Comparison of ENCODE assay signal across 8 cellular contexts in the genomic region with DNA sequence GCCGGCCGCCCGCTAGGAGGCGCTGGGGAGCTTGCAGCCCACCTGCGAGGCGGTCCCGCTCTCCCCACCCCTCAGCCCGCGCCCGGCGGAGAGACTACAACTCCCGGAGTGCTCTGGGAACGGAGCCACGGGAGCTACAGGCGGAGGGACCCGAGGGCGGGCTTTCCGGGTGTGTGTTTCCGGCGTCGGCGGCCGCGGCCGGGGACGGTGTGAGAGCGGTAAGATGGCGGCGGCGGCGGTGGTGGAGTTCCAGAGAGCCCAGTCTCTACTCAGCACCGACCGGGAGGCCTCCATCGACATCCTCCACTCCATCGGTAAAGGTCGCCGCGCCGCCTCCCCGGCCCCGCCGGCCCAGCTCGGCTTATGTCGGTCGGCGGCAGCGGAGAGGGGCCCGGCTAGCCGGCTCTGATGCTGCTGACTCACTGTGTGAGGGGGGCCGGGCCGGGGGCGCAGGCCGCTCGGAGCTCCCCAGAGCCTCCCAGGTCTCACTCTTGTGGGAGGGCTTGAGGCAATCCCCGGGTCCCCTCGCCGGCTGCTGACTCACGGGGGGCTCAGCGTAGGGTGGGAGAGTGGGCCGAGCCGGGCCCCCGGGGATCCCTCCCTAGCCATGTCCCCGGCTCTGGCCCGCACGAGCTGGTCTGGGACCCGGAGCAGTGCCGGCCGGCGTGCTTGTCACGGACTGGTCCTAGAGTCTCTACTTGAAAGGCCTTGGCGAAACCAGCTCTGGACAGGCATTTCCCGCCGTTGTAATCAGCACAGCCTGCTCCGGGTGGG. TPM values are rescaled to one million over a fixed set of nuclear protein-coding genes. Genes with fewer than 3 reads are reported as not detected.
DNase-seq lines count a peak whose midpoint lies in the region; ATAC-seq and TF ChIP-seq lines count a peak whose summit lies in the region.

A gene (plus strand): TSS at position 210 of the 774 bp plus-strand sequence. CDS start 14 bp downstream, at position 224.

- DNase-seq in GM10248 (ENCODE audit: extremely low spot score): peak; percentile 99
- peak; percentile 93 for DNase-seq in NCI-H1048 (lab: John Stamatoyannopoulos, UW)
- peak; percentile 95 for DNase-seq in globus pallidus (ENCODE audit: low spot score)
- peak; percentile 96 for DNase-seq in occipital lobe (lab: John Stamatoyannopoulos, UW)

- CTCF ChIA-PET in GM10248 (lab: Yijun Ruan, JAX): interaction anchor here (0.6 to 10.4 kb wide), 44 partner anchors 9 to 555 kb away, joined by 3 to 139 read pairs (median 4); no protein-coding TSS in a partner anchor

- H3K27ac Mint-ChIP-seq in activated naive CD4-positive, alpha-beta T cell treated with anti-CD3 and anti-CD28 coated beads, Interleukin-2, amount 50 U/mL, for 24 hours: peak within 1 kb of the TSS; percentile 95

- H3K9me3 Mint-ChIP-seq in activated naive CD4-positive, alpha-beta T cell treated with anti-CD3 and anti-CD28 coated beads, Interleukin-2, amount 50 U/mL, for 24 hours: no peaks in the 10 kb centered on the region

- peak within 1 kb of the TSS; percentile 60 for H3K27ac ChIP-seq in temporal lobe (ENCODE audit: low read depth, low read length)

- peak within 1 kb of the TSS; percentile 88 for H3K4me3 Mint-ChIP-seq in activated naive CD4-positive, alpha-beta T cell treated with anti-CD3 and anti-CD28 coated beads, Interleukin-2, amount 50 U/mL, for 24 hours

- peaks cover 15% of the 10 kb centered on the region for H3K36me3 Mint-ChIP-seq in activated naive CD4-positive, alpha-beta T cell treated with anti-CD3 and anti-CD28 coated beads, Interleukin-2, amount 50 U/mL, for 24 hours

- POLR2A ChIA-PET in GM10248 (lab: Yijun Ruan, JAX): no interaction called here

- H3K4me1 Mint-ChIP-seq in activated naive CD4-positive, alpha-beta T cell treated with anti-CD3 and anti-CD28 coated beads, Interleukin-2, amount 50 U/mL, for 24 hours: peaks cover 40% of the 10 kb centered on the region

- TF ChIP-seq CTCF in GM10248 (IDR thresholded peaks at IDR 0.05; ENCODE audit: control extremely low read depth, extremely low read depth, low read depth, missing control alignments): peak; percentile 89

- peak; percentile 89 for ATAC-seq in HG02571 (IDR thresholded peaks at IDR 0.05; ENCODE audit: unreplicated experiment)
- ATAC-seq in SK-N-SH treated with all-trans-retinoic acid at 6 μM for 48 hours: peak; percentile 95

- no peaks in the 10 kb centered on the region for H3K27me3 Mint-ChIP-seq in activated naive CD4-positive, alpha-beta T cell treated with anti-CD3 and anti-CD28 coated beads, Interleukin-2, amount 50 U/mL, for 24 hours

TF ChIP-seq in SK-N-SH treated with all-trans-retinoic acid at 6 μM for 48 hours, 23 proteins besides CTCF, POLR2A, EP300 and RAD21:
- TF ChIP-seq ZC3H10 (CRISPR knock-in tag; IDR thresholded peaks at IDR 0.05) (no peak), ARNTL (CRISPR knock-in tag; IDR thresholded peaks at IDR 0.05; ENCODE audit: borderline replicate concordance, low read depth) (no peak), ZNF8 (CRISPR knock-in tag; IDR thresholded peaks at IDR 0.05) (no peak), ZFP30 (CRISPR knock-in tag; IDR thresholded peaks at IDR 0.05) (no peak)
- TF ChIP-seq, protein P1, sequence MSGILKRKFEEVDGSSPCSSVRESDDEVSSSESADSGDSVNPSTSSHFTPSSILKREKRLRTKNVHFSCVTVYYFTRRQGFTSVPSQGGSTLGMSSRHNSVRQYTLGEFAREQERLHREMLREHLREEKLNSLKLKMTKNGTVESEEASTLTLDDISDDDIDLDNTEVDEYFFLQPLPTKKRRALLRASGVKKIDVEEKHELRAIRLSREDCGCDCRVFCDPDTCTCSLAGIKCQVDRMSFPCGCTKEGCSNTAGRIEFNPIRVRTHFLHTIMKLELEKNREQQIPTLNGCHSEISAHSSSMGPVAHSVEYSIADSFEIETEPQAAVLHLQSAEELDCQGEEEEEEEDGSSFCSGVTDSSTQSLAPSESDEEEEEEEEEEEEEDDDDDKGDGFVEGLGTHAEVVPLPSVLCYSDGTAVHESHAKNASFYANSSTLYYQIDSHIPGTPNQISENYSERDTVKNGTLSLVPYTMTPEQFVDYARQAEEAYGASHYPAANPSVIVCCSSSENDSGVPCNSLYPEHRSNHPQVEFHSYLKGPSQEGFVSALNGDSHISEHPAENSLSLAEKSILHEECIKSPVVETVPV (CRISPR knock-in tag; IDR thresholded peaks at IDR 0.05): no peak
- TF ChIP-seq, protein P2, sequence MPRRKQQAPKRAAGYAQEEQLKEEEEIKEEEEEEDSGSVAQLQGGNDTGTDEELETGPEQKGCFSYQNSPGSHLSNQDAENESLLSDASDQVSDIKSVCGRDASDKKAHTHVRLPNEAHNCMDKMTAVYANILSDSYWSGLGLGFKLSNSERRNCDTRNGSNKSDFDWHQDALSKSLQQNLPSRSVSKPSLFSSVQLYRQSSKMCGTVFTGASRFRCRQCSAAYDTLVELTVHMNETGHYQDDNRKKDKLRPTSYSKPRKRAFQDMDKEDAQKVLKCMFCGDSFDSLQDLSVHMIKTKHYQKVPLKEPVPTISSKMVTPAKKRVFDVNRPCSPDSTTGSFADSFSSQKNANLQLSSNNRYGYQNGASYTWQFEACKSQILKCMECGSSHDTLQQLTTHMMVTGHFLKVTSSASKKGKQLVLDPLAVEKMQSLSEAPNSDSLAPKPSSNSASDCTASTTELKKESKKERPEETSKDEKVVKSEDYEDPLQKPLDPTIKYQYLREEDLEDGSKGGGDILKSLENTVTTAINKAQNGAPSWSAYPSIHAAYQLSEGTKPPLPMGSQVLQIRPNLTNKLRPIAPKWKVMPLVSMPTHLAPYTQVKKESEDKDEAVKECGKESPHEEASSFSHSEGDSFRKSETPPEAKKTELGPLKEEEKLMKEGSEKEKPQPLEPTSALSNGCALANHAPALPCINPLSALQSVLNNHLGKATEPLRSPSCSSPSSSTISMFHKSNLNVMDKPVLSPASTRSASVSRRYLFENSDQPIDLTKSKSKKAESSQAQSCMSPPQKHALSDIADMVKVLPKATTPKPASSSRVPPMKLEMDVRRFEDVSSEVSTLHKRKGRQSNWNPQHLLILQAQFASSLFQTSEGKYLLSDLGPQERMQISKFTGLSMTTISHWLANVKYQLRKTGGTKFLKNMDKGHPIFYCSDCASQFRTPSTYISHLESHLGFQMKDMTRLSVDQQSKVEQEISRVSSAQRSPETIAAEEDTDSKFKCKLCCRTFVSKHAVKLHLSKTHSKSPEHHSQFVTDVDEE (CRISPR knock-in tag; IDR thresholded peaks at IDR 0.05): no peak

RNA-seq across cellular contexts. Expression of the gene that starts here (rescaled TPM):
- total RNA-seq in occipital lobe (53.2 TPM), temporal lobe (71.3 TPM)

Comparison
In these comparisons a context has a peak if more than half of its experiments do, and no peak if none do; other contexts are left out.
1. Peak in every context shown above with its lines: DNase-seq, ATAC-seq and H3K27ac ChIP-seq.